Comparison of ENCODE assay signal across 2 cellular contexts in genomic region chr1:206001476-206001888, GRCh38.
TF ChIP-seq lines count a peak whose summit lies in the region.

No MANE protein-coding gene starts in this region.

TF ChIP-seq in A549, 52 proteins besides CTCF, POLR2A, EP300 and RAD21:
- TF ChIP-seq CEBPB (IDR thresholded peaks at IDR 0.05), result 0 out of 4 replicates have a peak, but pooled peaks of 1 of the 2 experiments have one; percentile 15
- TF ChIP-seq GATA3 (IDR thresholded peaks at IDR 0.05; ENCODE audit: borderline replicate concordance), result no peak
- peak; percentile 21; the same call in 1 of the 2 replicates for TF ChIP-seq FOSL2 (IDR thresholded peaks at IDR 0.05)
- TF ChIP-seq FOSL2 (CRISPR knock-in tag; IDR thresholded peaks at IDR 0.05), result peak; percentile 68

TF ChIP-seq in IMR-90, 13 proteins besides CTCF, POLR2A, EP300 and RAD21:
- TF ChIP-seq USF2 (IDR thresholded peaks at IDR 0.05; ENCODE audit: low read depth, low read length) (no peak), RFX5 (IDR thresholded peaks at IDR 0.05; ENCODE audit: low read depth, low read length) (no peak), CEBPB (IDR thresholded peaks at IDR 0.05; ENCODE audit: low read depth, low read length) (peak; percentile 85), NFE2L2 (IDR thresholded peaks at IDR 0.05; ENCODE audit: low read depth, low read length) (peak; percentile 67; the same call in 1 of the 2 replicates), FOS (IDR thresholded peaks at IDR 0.05; ENCODE audit: low read depth, low read length) (peak; percentile 94), CHD1 (IDR thresholded peaks at IDR 0.05; ENCODE audit: low read depth, low read length) (no peak), MAFK (IDR thresholded peaks at IDR 0.05; ENCODE audit: low read depth, low read length) (peak; percentile 48)
